ENCODE assay signal across 25 cellular contexts in genomic region chr1:80536464-80536863, GRCh38.
"Had no signal": no experiment of that assay in that cellular context is flagged by ENCODE, and none has a peak within 500 bp of the region (broad histone marks: within the 10 kb centered on the region; RNA-seq: fewer than 3 reads in every experiment).

No MANE protein-coding gene starts in this region.

- H3K27ac ChIP-seq: coronary artery, heart right ventricle, neutrophil, pancreas, psoas muscle, right lobe of liver, skin epidermis, stomach, suprapubic skin, tibial nerve had no signal

- H3K4me1 Mint-ChIP-seq: activated B cell treated with CpG ODN at 0.5 μM for 24 hours; activated CD4-positive, alpha-beta T cell treated with anti-CD3 and anti-CD28 coated beads for 36 hours; activated naive CD8-positive, alpha-beta T cell treated with anti-CD3 and anti-CD28 coated beads for 36 hours; naive B cell; stimulated activated effector memory CD8-positive, alpha-beta T cell treated with anti-CD3 and anti-CD28 coated beads, Interleukin-12 subunit alpha, Interleukin-12 subunit beta, amount 100 ng/mL, for 72 hours; T-helper 17 cell had no signal

- H3K9me3 Mint-ChIP-seq: activated B cell treated with CpG ODN at 0.5 μM for 24 hours; activated naive CD8-positive, alpha-beta T cell treated with anti-CD3 and anti-CD28 coated beads for 36 hours; naive B cell had no signal

- H3K27me3 ChIP-seq: heart right ventricle, neutrophil, pancreas, right lobe of liver, stomach, suprapubic skin, tibial nerve had no signal

- H3K36me3 ChIP-seq: heart right ventricle, neutrophil, pancreas, right lobe of liver, stomach, suprapubic skin, tibial nerve had no signal

- H3K27me3 Mint-ChIP-seq: activated B cell treated with CpG ODN at 0.5 μM for 24 hours; activated CD4-positive, alpha-beta T cell treated with anti-CD3 and anti-CD28 coated beads for 36 hours; activated naive CD8-positive, alpha-beta T cell treated with anti-CD3 and anti-CD28 coated beads for 36 hours; naive B cell; T-helper 17 cell had no signal

- H3K36me3 Mint-ChIP-seq: activated naive CD8-positive, alpha-beta T cell treated with anti-CD3 and anti-CD28 coated beads for 36 hours; naive B cell; stimulated activated effector memory CD8-positive, alpha-beta T cell treated with anti-CD3 and anti-CD28 coated beads, Interleukin-12 subunit alpha, Interleukin-12 subunit beta, amount 100 ng/mL, for 72 hours had no signal

- DNase-seq: activated B cell treated with CpG ODN at 0.5 μM for 24 hours; activated CD4-positive, alpha-beta T cell treated with anti-CD3 and anti-CD28 coated beads for 36 hours; activated CD4-positive, alpha-beta T cell treated with anti-CD3 and anti-CD28 coated beads, Interleukin-2, amount 50 U/mL, for 4 hours; activated CD8-positive, alpha-beta memory T cell treated with anti-CD3 and anti-CD28 coated beads for 24 hours; activated CD8-positive, alpha-beta memory T cell treated with anti-CD3 and anti-CD28 coated beads, Interleukin-2, amount 50 U/mL, for 48 hours; activated naive CD4-positive, alpha-beta T cell treated with Interleukin-2 at 50 U/mL for 16 hours; activated naive CD8-positive, alpha-beta T cell treated with anti-CD3 and anti-CD28 coated beads for 36 hours; activated T-cell treated with anti-CD3 and anti-CD28 coated beads, Interleukin-2, amount 50 U/mL, for 4 hours; heart right ventricle; left colon; mesendoderm; naive B cell; pancreas; psoas muscle; right lobe of liver; stimulated activated CD4-positive, alpha-beta T cell treated with anti-CD3 and anti-CD28 coated beads, Interleukin-2, amount 100 ng/mL, for 24 hours; stomach; SW 1271; T-helper 17 cell had no signal

- H3K27ac Mint-ChIP-seq: activated B cell treated with CpG ODN at 0.5 μM for 24 hours; activated CD4-positive, alpha-beta T cell treated with anti-CD3 and anti-CD28 coated beads for 36 hours; activated naive CD8-positive, alpha-beta T cell treated with anti-CD3 and anti-CD28 coated beads for 36 hours; naive B cell; stimulated activated effector memory CD8-positive, alpha-beta T cell treated with anti-CD3 and anti-CD28 coated beads, Interleukin-12 subunit alpha, Interleukin-12 subunit beta, amount 100 ng/mL, for 72 hours; T-helper 17 cell had no signal

- H3K4me3 ChIP-seq: coronary artery, heart right ventricle, pancreas, psoas muscle, right lobe of liver, skin epidermis, stomach, suprapubic skin, tibial nerve had no signal

- H3K9me3 ChIP-seq: neutrophil, pancreas, psoas muscle, right lobe of liver, stomach, suprapubic skin, tibial nerve had no signal

- H3K4me3 Mint-ChIP-seq: activated B cell treated with CpG ODN at 0.5 μM for 24 hours; activated CD4-positive, alpha-beta T cell treated with anti-CD3 and anti-CD28 coated beads for 36 hours; activated naive CD8-positive, alpha-beta T cell treated with anti-CD3 and anti-CD28 coated beads for 36 hours; activated T-cell treated with anti-CD3 and anti-CD28 coated beads, Interleukin-2, amount 50 U/mL, for 4 hours; naive B cell; stimulated activated effector memory CD8-positive, alpha-beta T cell treated with anti-CD3 and anti-CD28 coated beads, Interleukin-12 subunit alpha, Interleukin-12 subunit beta, amount 100 ng/mL, for 72 hours; T-helper 17 cell had no signal

- H3K4me1 ChIP-seq: heart right ventricle, psoas muscle, right lobe of liver, suprapubic skin had no signal
